Comparison of ENCODE assay signal across 8 cellular contexts in genomic region chr17:1484586-1485310, GRCh38. TPM values are rescaled to one million over a fixed set of nuclear protein-coding genes. Genes with fewer than 3 reads are reported as not detected.
DNase-seq lines count a peak whose midpoint lies in the region; ATAC-seq and TF ChIP-seq lines count a peak whose summit lies in the region.

No MANE protein-coding gene starts in this region.

- DNase-seq in CD14-positive monocyte (ENCODE audit: low spot score) (no peak), SW480 (ENCODE audit: low spot score) (peak; percentile 73), right lobe of liver (peak in 1 of 3 donors; percentile 47), Ammon's horn (ENCODE audit: low spot score) (no peak)
- peak; percentile 58 for DNase-seq in central memory CD4-positive, alpha-beta T cell

- H3K36me3 ChIP-seq in HUES64 (ENCODE audit: insufficient read depth, low read length): peaks cover 29% of the 10 kb centered on the region
- peaks cover 0 to 10% (median 1%) of the 10 kb centered on the region in 4 donors for H3K36me3 ChIP-seq in right lobe of liver

- peak; percentile 12 to 38 (median 32) for ATAC-seq in right lobe of liver

- H3K4me3 ChIP-seq in HUES64 (ENCODE audit: low read length): peak overlapping the region; percentile 59
- peak overlapping the region; percentile 64 to 70 (median 66) for H3K4me3 ChIP-seq in right lobe of liver

- H3K9me3 ChIP-seq in HUES64 (ENCODE audit: insufficient read depth, low read depth, low read length) (no peaks in the 10 kb centered on the region), right lobe of liver (no peaks in the 10 kb centered on the region)

- peak overlapping the region; percentile 59 for H3K9ac ChIP-seq in HUES64 (ENCODE audit: low read depth, low read length)

- peak overlapping the region; percentile 64 to 85 for H3K4me3 Mint-ChIP-seq in CD14-positive monocyte

- peaks cover 22 to 26% of the 10 kb centered on the region in 2 donors for H3K36me3 Mint-ChIP-seq in CD14-positive monocyte

- H3K4me1 ChIP-seq in HUES64 (ENCODE audit: insufficient read depth, low read length) (peaks cover 12% of the 10 kb centered on the region), right lobe of liver (peaks cover 0 to 20% (median 7%) of the 10 kb centered on the region in 4 donors)

- H3K4me1 Mint-ChIP-seq in CD14-positive monocyte: peaks cover 27% of the 10 kb centered on the region

- TF ChIP-seq POLR2A in GM19193 (IDR thresholded peaks at IDR 0.05; ENCODE audit: extremely low read depth, insufficient read depth, insufficient read length) (peak; percentile 51), right lobe of liver (IDR thresholded peaks at IDR 0.05) (no peak)

- H3K27ac Mint-ChIP-seq in CD14-positive monocyte: peak overlapping the region in 2 of 7 donors; percentile 50 to 58

- no peak for TF ChIP-seq CTCF in CD14-positive monocyte (IDR thresholded peaks at IDR 0.05)
- no peak for TF ChIP-seq CTCF in right lobe of liver (IDR thresholded peaks at IDR 0.05)

- intact Hi-C loops in CD14-positive monocyte (cut with micrococcal nuclease) (no loop called here), right lobe of liver (cut with DNase I) (no loop called here)

- H3K27ac ChIP-seq in HUES64 (ENCODE audit: low read depth, low read length) (peak overlapping the region; percentile 81; the same call in 1 of the 2 replicates), right lobe of liver (peak overlapping the region; percentile 77 to 88 (median 85)), temporal lobe (ENCODE audit: low read depth, low read length) (peak overlapping the region; percentile 25)

- H3K9me3 Mint-ChIP-seq in CD14-positive monocyte: peaks cover 2 to 14% (median 9%) of the 10 kb centered on the region in 7 donors

- peaks cover 53 to 78% (median 60%) of the 10 kb centered on the region in 3 donors for H3K27me3 Mint-ChIP-seq in CD14-positive monocyte (ENCODE audit: low read depth in 3 of 3)

- WGBS in HUES64: 39% methylated on average over 8 of the region's 11 CpGs
- 0% methylated on average over 7 of the region's 11 CpGs for WGBS in right lobe of liver (ENCODE audit: insufficient coverage, low coverage, low lambda C conversion rate, missing lambda C conversion rate)

- H3K27me3 ChIP-seq in HUES64 (ENCODE audit: insufficient read depth, low read length) (peaks cover 2% of the 10 kb centered on the region; the same call in 1 of the 2 replicates), right lobe of liver (no peaks in the 10 kb centered on the region)

RNA-seq across cellular contexts. Expression of gene MYO1C, which starts 7.7 kb away (rescaled TPM):
- 1 to 10 TPM; 2.5 to 3.1 TPM for polyA plus RNA-seq in CD14-positive monocyte
- polyA plus RNA-seq in HUES64 (2013, experiment 1 of 2): 22.4 TPM
- 27.9 TPM for polyA plus RNA-seq in HUES64 (2013, experiment 2 of 2)
- total RNA-seq in right lobe of liver (10 to 100 TPM; 56.6 to 94.7 (median 68.3) TPM), temporal lobe (8.9 TPM)

RNA-seq across cellular contexts. Expression of gene CRK, which starts 28.7 kb away (rescaled TPM):
- 10 to 100 TPM; 22.3 to 28.0 TPM for polyA plus RNA-seq in CD14-positive monocyte
- polyA plus RNA-seq in HUES64 (2013, experiment 1 of 2): 41.3 TPM
- polyA plus RNA-seq in HUES64 (2013, experiment 2 of 2): 38.9 TPM
- total RNA-seq in right lobe of liver (10 to 100 TPM; 33.9 to 58.6 (median 47.6) TPM), temporal lobe (98.6 TPM)

RNA-seq across cellular contexts. Expression of gene INPP5K, which starts 31.7 kb away (rescaled TPM):
- 10 to 100 TPM; 53.0 to 58.7 TPM for polyA plus RNA-seq in CD14-positive monocyte
- polyA plus RNA-seq in HUES64 (2013, experiment 1 of 2): 14.2 TPM
- 15.9 TPM for polyA plus RNA-seq in HUES64 (2013, experiment 2 of 2)
- total RNA-seq in right lobe of liver (10 to 100 TPM; 12.7 to 22.6 (median 18.2) TPM), temporal lobe (54.8 TPM)

Comparison
In these comparisons a context has a peak if more than half of its experiments do, and no peak if none do; other contexts are left out.
1. DNase-seq: peak in SW480 (single experiment) and central memory CD4-positive, alpha-beta T cell (single experiment); none in CD14-positive monocyte (single experiment) and Ammon's horn (single experiment).
2. H3K27ac ChIP-seq: peak in every context shown above with its lines; median percentile 85 in right lobe of liver; 81 in HUES64; 25 in temporal lobe.